15 cellular contexts compared by ENCODE assay signal in the genomic region with DNA sequence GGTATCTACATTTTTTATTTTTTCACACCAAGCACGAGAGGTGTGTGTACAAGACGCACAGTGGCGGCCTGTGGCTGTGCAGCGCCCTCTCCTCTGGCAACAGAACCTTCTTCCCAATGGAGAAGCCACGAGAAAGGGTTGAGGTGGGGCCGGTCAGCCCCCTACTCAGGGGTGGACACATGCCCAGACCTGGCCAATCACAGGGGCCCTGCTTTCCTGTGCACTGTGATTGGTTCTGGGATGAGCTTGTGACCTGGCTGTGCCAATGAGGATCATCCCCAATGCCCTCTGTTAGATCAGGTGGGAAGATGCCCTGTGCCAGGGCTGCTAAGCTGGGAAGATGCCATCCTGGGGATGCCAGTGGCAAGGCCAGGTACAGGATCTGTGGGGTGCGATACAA.
"Had no signal": no experiment of that assay in that cellular context is flagged by ENCODE, and none has a peak within 500 bp of the region (broad histone marks: within the 10 kb centered on the region; RNA-seq: fewer than 3 reads in every experiment).

No MANE protein-coding gene starts in this region.

- H3K36me3 ChIP-seq: gastrocnemius medialis, heart right ventricle, ovary, uterus had no signal

- H3K9me3 Mint-ChIP-seq: central memory CD8-positive, alpha-beta T cell; stimulated activated naive CD8-positive, alpha-beta T cell treated with anti-CD3 and anti-CD28 coated beads, Interleukin-15, amount 100 ng/mL, for 72 hours had no signal

- H3K4me1 Mint-ChIP-seq: central memory CD8-positive, alpha-beta T cell had no signal

- H3K27me3 Mint-ChIP-seq: central memory CD8-positive, alpha-beta T cell; stimulated activated naive CD8-positive, alpha-beta T cell treated with anti-CD3 and anti-CD28 coated beads, Interleukin-15, amount 100 ng/mL, for 72 hours had no signal

- DNase-seq: activated CD4-positive, alpha-beta T cell treated with anti-CD3 and anti-CD28 coated beads, Interleukin-2, amount 50 U/mL, for 4 hours; activated naive CD4-positive, alpha-beta T cell treated with anti-CD3 and anti-CD28 coated beads, Interleukin-2, amount 50 U/mL, for 16 hours; activated T-cell treated with anti-CD3 and anti-CD28 coated beads, Interleukin-2, amount 50 U/mL, for 1 hour; cortex of kidney; effector memory CD4-positive, alpha-beta T cell; gastrocnemius medialis; heart right ventricle; kidney; left ventricle myocardium superior; ovary; stimulated activated CD4-positive, alpha-beta T cell treated with anti-CD3 and anti-CD28 coated beads, Interleukin-4, amount 100 ng/mL, for 24 hours; stimulated activated naive CD8-positive, alpha-beta T cell treated with anti-CD3 and anti-CD28 coated beads, Interleukin-15, amount 100 ng/mL, for 72 hours; T-helper 2 cell; uterus had no signal

- H3K27ac ChIP-seq: gastrocnemius medialis, heart right ventricle, ovary, uterus had no signal

- H3K9me3 ChIP-seq: gastrocnemius medialis, heart right ventricle, ovary, uterus had no signal

- H3K4me3 Mint-ChIP-seq: central memory CD8-positive, alpha-beta T cell; stimulated activated naive CD8-positive, alpha-beta T cell treated with anti-CD3 and anti-CD28 coated beads, Interleukin-15, amount 100 ng/mL, for 72 hours had no signal

- ATAC-seq: gastrocnemius medialis; heart right ventricle; left ventricle myocardium superior; stimulated activated naive CD8-positive, alpha-beta T cell treated with anti-CD3 and anti-CD28 coated beads, Interleukin-15, amount 100 ng/mL, for 72 hours had no signal

- H3K4me3 ChIP-seq: gastrocnemius medialis, heart right ventricle, ovary, uterus had no signal

- H3K27me3 ChIP-seq: gastrocnemius medialis, heart right ventricle, ovary, uterus had no signal
